Comparison of ENCODE assay signal across 9 cellular contexts in the genomic region with DNA sequence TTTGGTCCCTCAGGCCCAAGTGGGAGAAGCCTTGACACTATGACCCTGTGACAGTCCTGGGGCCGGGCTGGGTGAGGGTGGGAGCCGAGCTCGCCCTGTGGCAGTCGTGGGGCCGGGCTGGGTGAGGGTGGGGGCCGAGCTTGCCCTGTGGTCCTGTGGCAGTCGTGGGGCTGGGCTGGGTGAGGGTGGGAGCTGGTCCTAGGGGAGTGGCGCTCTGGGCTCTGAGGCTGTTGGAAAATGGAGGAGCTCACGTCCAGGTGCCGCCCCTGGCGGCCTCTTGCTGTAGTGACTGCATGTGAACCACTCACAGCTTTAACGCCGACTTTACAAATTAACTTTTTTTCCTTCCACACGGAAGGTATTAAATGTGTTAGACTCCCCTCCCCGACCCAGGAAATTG.
DNase-seq lines count a peak whose midpoint lies in the region; ATAC-seq, FAIRE-seq and TF ChIP-seq lines count a peak whose summit lies in the region.
"Had no signal": no experiment of that assay in that cellular context is flagged by ENCODE, and none has a peak within 500 bp of the region (broad histone marks: within the 10 kb centered on the region; RNA-seq: fewer than 3 reads in every experiment).

No MANE protein-coding gene starts in this region.

- DNase-seq in HuH-7 (ENCODE audit: low spot score) (peak; percentile 84), kidney (no peak), T1000 (lab: John Stamatoyannopoulos, UW) (no peak)
- DNase-seq in activated naive CD4-positive, alpha-beta T cell treated with anti-CD3 and anti-CD28 coated beads, Interleukin-2, amount 10 ng/mL, durations not matched to agents 7 days and 5 days = peak; percentile 60
- peak; percentile 16 for DNase-seq in stimulated activated naive B cell treated with anti-CD40 and anti-IgM and Interleukin-4, amounts not matched to agents 10 μg/mL and 1 μg/mL and 100 μg/mL, for 72 hours

- no peak overlapping the region for H3K4me3 Mint-ChIP-seq in activated naive CD4-positive, alpha-beta T cell treated with anti-CD3 and anti-CD28 coated beads, Interleukin-2, amount 10 ng/mL, durations not matched to agents 7 days and 5 days
- no peak overlapping the region for H3K4me3 Mint-ChIP-seq in stimulated activated naive B cell treated with anti-CD40 and anti-IgM and Interleukin-4, amounts not matched to agents 10 μg/mL and 1 μg/mL and 100 μg/mL, for 72 hours

- no peak overlapping the region for H3K9ac ChIP-seq in kidney (ENCODE audit: low read length in 2 of 2)

- no peaks in the 10 kb centered on the region for H3K36me3 Mint-ChIP-seq in activated naive CD4-positive, alpha-beta T cell treated with anti-CD3 and anti-CD28 coated beads, Interleukin-2, amount 10 ng/mL, durations not matched to agents 7 days and 5 days
- H3K36me3 Mint-ChIP-seq in stimulated activated naive B cell treated with anti-CD40 and anti-IgM and Interleukin-4, amounts not matched to agents 10 μg/mL and 1 μg/mL and 100 μg/mL, for 72 hours = no peaks in the 10 kb centered on the region

- no peaks in the 10 kb centered on the region for H3K4me1 Mint-ChIP-seq in activated naive CD4-positive, alpha-beta T cell treated with anti-CD3 and anti-CD28 coated beads, Interleukin-2, amount 10 ng/mL, durations not matched to agents 7 days and 5 days
- H3K4me1 Mint-ChIP-seq in stimulated activated naive B cell treated with anti-CD40 and anti-IgM and Interleukin-4, amounts not matched to agents 10 μg/mL and 1 μg/mL and 100 μg/mL, for 72 hours = peaks cover 9 to 10% of the 10 kb centered on the region in 2 donors

- H3K9me3 Mint-ChIP-seq in activated naive CD4-positive, alpha-beta T cell treated with anti-CD3 and anti-CD28 coated beads, Interleukin-2, amount 10 ng/mL, durations not matched to agents 7 days and 5 days = no peaks in the 10 kb centered on the region
- no peaks in the 10 kb centered on the region for H3K9me3 Mint-ChIP-seq in stimulated activated naive B cell treated with anti-CD40 and anti-IgM and Interleukin-4, amounts not matched to agents 10 μg/mL and 1 μg/mL and 100 μg/mL, for 72 hours

- FAIRE-seq in kidney (lab: Jason Lieb, UNC) = no peak

- no peak overlapping the region for H3K27ac ChIP-seq in kidney (ENCODE audit: low read depth in 2 of 2, low read length in 2 of 2)
- H3K27ac ChIP-seq: SJSA1 had no signal

- CTCF ChIA-PET in activated naive CD4-positive, alpha-beta T cell treated with anti-CD3 and anti-CD28 coated beads, Interleukin-2, amount 10 ng/mL, durations not matched to agents 7 days and 5 days (lab: Charles Lee) = interaction anchor here (0.9 to 1.4 kb wide), 9 partner anchors 9 to 259 kb away, joined by 3 to 8 read pairs (median 3); no protein-coding TSS in a partner anchor

- no peaks in the 10 kb centered on the region for H3K4me1 ChIP-seq in kidney (ENCODE audit: control insufficient read depth in 1 of 2, insufficient read depth in 1 of 2, low read depth in 1 of 2, low read length in 2 of 2)
- H3K4me1 ChIP-seq: SJSA1 had no signal

- H3K4me3 ChIP-seq in kidney (ENCODE audit: low read length in 2 of 2) = no peak overlapping the region
- H3K4me3 ChIP-seq: SJSA1 had no signal

- intact Hi-C loops in kidney (cut with DNase I) = no loop called here

- H3K9me3 ChIP-seq in kidney (ENCODE audit: control insufficient read depth in 1 of 2, low read length in 2 of 2) = no peaks in the 10 kb centered on the region
- H3K9me3 ChIP-seq: SJSA1 had no signal

- TF ChIP-seq CTCF in GM12873 (IDR thresholded peaks at IDR 0.05; ENCODE audit: insufficient read depth, low read depth, low read length, missing control alignments) (peak; percentile 79), kidney (IDR thresholded peaks at IDR 0.05; ENCODE audit: borderline replicate concordance, extremely low read depth, insufficient read depth) (peak; percentile 41)

- no peak overlapping the region for H3K27ac Mint-ChIP-seq in activated naive CD4-positive, alpha-beta T cell treated with anti-CD3 and anti-CD28 coated beads, Interleukin-2, amount 10 ng/mL, durations not matched to agents 7 days and 5 days
- H3K27ac Mint-ChIP-seq in stimulated activated naive B cell treated with anti-CD40 and anti-IgM and Interleukin-4, amounts not matched to agents 10 μg/mL and 1 μg/mL and 100 μg/mL, for 72 hours = no peak overlapping the region

- H3K27me3 Mint-ChIP-seq in activated naive CD4-positive, alpha-beta T cell treated with anti-CD3 and anti-CD28 coated beads, Interleukin-2, amount 10 ng/mL, durations not matched to agents 7 days and 5 days = peaks cover 36% of the 10 kb centered on the region
- peaks cover 47 to 53% of the 10 kb centered on the region in 2 donors for H3K27me3 Mint-ChIP-seq in stimulated activated naive B cell treated with anti-CD40 and anti-IgM and Interleukin-4, amounts not matched to agents 10 μg/mL and 1 μg/mL and 100 μg/mL, for 72 hours

- peak; percentile 76 to 79 for ATAC-seq in stimulated activated naive B cell treated with anti-CD40 and anti-IgM and Interleukin-4, amounts not matched to agents 10 μg/mL and 1 μg/mL and 100 μg/mL, for 72 hours (replicated peaks)
- ATAC-seq in GM19023 (IDR thresholded peaks at IDR 0.05; ENCODE audit: unreplicated experiment) (no peak), HG02759 (IDR thresholded peaks at IDR 0.05; ENCODE audit: unreplicated experiment) (no peak)

- H3K36me3 ChIP-seq in kidney (ENCODE audit: control insufficient read depth in 1 of 2, insufficient read depth in 2 of 2, low read length in 2 of 2) = no peaks in the 10 kb centered on the region
- H3K36me3 ChIP-seq: SJSA1 had no signal

Comparison
In these comparisons a context has a peak if more than half of its experiments do, and no peak if none do; other contexts are left out.
1. DNase-seq: peak in HuH-7 (single experiment), activated naive CD4-positive, alpha-beta T cell treated with anti-CD3 and anti-CD28 coated beads, Interleukin-2, amount 10 ng/mL, durations not matched to agents 7 days and 5 days (single experiment) and stimulated activated naive B cell treated with anti-CD40 and anti-IgM and Interleukin-4, amounts not matched to agents 10 μg/mL and 1 μg/mL and 100 μg/mL, for 72 hours (single experiment); none in kidney (single experiment) and T1000 (single experiment).
2. ATAC-seq: peak in stimulated activated naive B cell treated with anti-CD40 and anti-IgM and Interleukin-4, amounts not matched to agents 10 μg/mL and 1 μg/mL and 100 μg/mL, for 72 hours (2 of 2); none in GM19023 (single experiment) and HG02759 (single experiment).